ENCODE assay signal across 8 cellular contexts in the genomic region with DNA sequence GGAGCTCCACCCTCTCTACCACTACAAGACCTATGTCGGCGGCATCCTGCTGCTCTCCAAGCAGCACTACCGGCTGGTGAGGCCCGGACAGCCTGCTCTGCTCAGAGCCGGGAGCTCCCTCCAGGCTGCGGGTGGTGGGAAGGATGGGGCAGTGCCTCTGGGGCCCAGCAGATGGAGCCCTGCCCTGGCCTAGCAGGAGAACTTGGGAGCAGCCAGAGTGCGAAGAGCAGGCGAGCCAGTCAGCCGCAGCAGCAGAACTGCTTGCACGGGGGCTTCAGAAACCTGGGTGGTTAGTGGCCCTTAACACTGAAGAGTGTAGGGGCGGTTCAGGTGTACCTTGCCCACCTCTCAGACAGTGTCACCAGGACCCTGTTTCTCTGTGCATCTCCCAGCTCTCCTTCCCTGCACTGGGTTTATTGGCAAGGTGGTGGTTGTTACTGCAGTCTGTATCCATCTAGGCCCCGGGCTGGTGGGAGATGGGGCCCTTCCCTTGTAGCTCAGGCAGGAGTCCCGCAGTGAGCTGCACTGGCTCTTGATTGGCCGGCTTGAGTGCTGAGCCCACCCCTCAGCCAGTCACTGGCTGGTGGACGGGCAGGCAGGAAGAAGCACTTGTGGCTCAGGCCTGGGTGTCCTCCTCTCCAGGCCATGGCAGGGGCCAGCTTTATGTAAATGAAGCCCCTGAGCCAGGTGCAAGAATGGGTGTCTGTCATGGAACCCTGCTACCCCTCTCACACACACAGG. TPM values are rescaled to one million over a fixed set of nuclear protein-coding genes. Genes with fewer than 3 reads are reported as not detected.
DNase-seq lines count a peak whose midpoint lies in the region; ATAC-seq and TF ChIP-seq lines count a peak whose summit lies in the region.

No MANE protein-coding gene starts in this region.

- H3K4me1 ChIP-seq in right lobe of liver: peaks cover 0 to 7% (median 3%) of the 10 kb centered on the region in 4 donors

- 20% methylated on average over 5 of the region's 15 CpGs for WGBS in right lobe of liver (ENCODE audit: insufficient coverage, low coverage, low lambda C conversion rate, missing lambda C conversion rate)

- no peak for TF ChIP-seq POLR2A in right lobe of liver (IDR thresholded peaks at IDR 0.05)

- no peaks in the 10 kb centered on the region for H3K36me3 ChIP-seq in right lobe of liver

- peak; percentile 93 for DNase-seq in DMS53 treated with DMSO at 0.1 percent for 48 hours (lab: John Stamatoyannopoulos, UW; ENCODE audit: unreplicated experiment)
- DNase-seq in NCI-H460 (ENCODE audit: extremely low read depth, low read depth): peak; percentile 70
- DNase-seq in activated CD4-positive, alpha-beta T cell treated with anti-CD3 and anti-CD28 coated beads for 24 hours (ENCODE audit: low read depth in 2 of 2): peak; percentile 54 to 58
- peak; percentile 97 for DNase-seq in choroid plexus epithelial cell (ENCODE audit: low read depth)
- DNase-seq in right lobe of liver: peak; percentile 80 to 82 (median 81)
- DNase-seq in stimulated activated CD4-positive, alpha-beta T cell treated with anti-CD3 and anti-CD28 coated beads, TNF-alpha, amount 100 ng/mL, for 1 hour (ENCODE audit: low read depth in 3 of 3, low spot score in 1 of 3): peak in 2 of 3 donors; percentile 24 to 50
- no peak for DNase-seq in NCI-H1436 (lab: John Stamatoyannopoulos, UW)

- no peaks in the 10 kb centered on the region for H3K27me3 ChIP-seq in right lobe of liver

- no peak overlapping the region for H3K27ac ChIP-seq in right lobe of liver

- ATAC-seq in HG03108 (IDR thresholded peaks at IDR 0.05; ENCODE audit: unreplicated experiment): peak; percentile 47
- ATAC-seq in right lobe of liver: peak; percentile 87 to 95 (median 92)

- H3K4me3 ChIP-seq in choroid plexus epithelial cell (ENCODE audit: low read depth, low read length): no peak overlapping the region
- H3K4me3 ChIP-seq in right lobe of liver: no peak overlapping the region

- H3K9me3 ChIP-seq in right lobe of liver: no peaks in the 10 kb centered on the region

- intact Hi-C loops in right lobe of liver (cut with DNase I): no loop called here

- peak; percentile 95 for TF ChIP-seq CTCF in choroid plexus epithelial cell (conservative IDR thresholded peaks at IDR 0.05; ENCODE audit: low read depth, low read length)
- TF ChIP-seq CTCF in right lobe of liver (IDR thresholded peaks at IDR 0.05): peak; percentile 80 to 96 (median 88)

RNA-seq across cellular contexts. Expression of a gene that starts 7.7 kb away (rescaled TPM):
- total RNA-seq in NCI-H460 (2014; rRNA removed; shearing (Covaris generic)): 18.7 and 19.1 TPM in 2 replicates
- 46.7 and 49.7 TPM in 2 replicates for polyA plus RNA-seq in NCI-H460 (2014; cell fraction: nucleus; rRNA removed)
- total RNA-seq in right lobe of liver: 10 to 100 TPM in 5 of 6 experiments, 1 to 10 TPM in 1; 9.3 to 28.7 (median 14.1) TPM

RNA-seq across cellular contexts. Expression of a gene that starts 15.6 kb away (rescaled TPM):
- 47.5 and 57.0 TPM in 2 replicates for total RNA-seq in NCI-H460 (2014; rRNA removed; shearing (Covaris generic))
- polyA plus RNA-seq in NCI-H460 (2014; cell fraction: nucleus; rRNA removed): 60.5 and 81.0 TPM in 2 replicates
- total RNA-seq in right lobe of liver: 100 to 1,000 TPM in 5 of 6 experiments, 10 to 100 TPM in 1; 81.8 to 149 (median 133) TPM

RNA-seq across cellular contexts. Expression of a gene that starts 53.3 kb away (rescaled TPM):
- total RNA-seq in NCI-H460 (2014; rRNA removed; shearing (Covaris generic)): 15.5 and 20.8 TPM in 2 replicates
- polyA plus RNA-seq in NCI-H460 (2014; cell fraction: nucleus; rRNA removed): 184 and 314 TPM in 2 replicates
- total RNA-seq in right lobe of liver: 10 to 100 TPM; 22.1 to 55.4 (median 39.2) TPM
